In the genomic region with DNA sequence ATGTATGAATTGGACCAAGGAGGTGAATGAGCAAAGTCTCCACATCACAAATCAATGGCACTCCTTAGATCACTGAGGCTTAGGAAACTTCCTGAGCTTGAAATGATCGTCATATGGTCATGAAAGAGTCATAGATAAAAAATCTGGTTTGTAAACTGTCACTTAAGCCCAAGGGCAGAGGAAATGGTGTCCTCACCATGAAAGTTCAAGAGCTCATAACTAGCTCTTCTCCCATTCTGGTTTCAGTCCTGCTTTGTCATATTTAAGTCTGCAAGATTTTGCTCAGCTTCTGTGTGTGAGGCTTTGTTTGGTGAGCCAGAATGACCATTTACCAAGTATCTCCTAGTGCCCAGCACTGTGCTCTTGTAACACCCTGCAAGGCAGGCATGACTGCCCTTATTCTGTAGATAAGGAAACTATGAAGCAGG, we compare ENCODE assay signal across 16 cellular contexts.
DNase-seq lines count a peak whose midpoint lies in the region; ATAC-seq and TF ChIP-seq lines count a peak whose summit lies in the region.
"Had no signal": no experiment of that assay in that cellular context is flagged by ENCODE, and none has a peak within 500 bp of the region (broad histone marks: within the 10 kb centered on the region; RNA-seq: fewer than 3 reads in every experiment).

No MANE protein-coding gene starts in this region.

- H3K9me3 Mint-ChIP-seq in activated T-cell treated with anti-CD3 and anti-CD28 coated beads, Interleukin-2, amount 50 U/mL, for 72 hours = no peaks in the 10 kb centered on the region
- no peaks in the 10 kb centered on the region for H3K9me3 Mint-ChIP-seq in effector memory CD8-positive, alpha-beta T cell

- no peaks in the 10 kb centered on the region for H3K27me3 Mint-ChIP-seq in activated T-cell treated with anti-CD3 and anti-CD28 coated beads, Interleukin-2, amount 50 U/mL, for 72 hours (ENCODE audit: low read depth)
- H3K27me3 Mint-ChIP-seq in effector memory CD8-positive, alpha-beta T cell = no peaks in the 10 kb centered on the region

- peak overlapping the region; percentile 58 to 62 for H3K4me3 Mint-ChIP-seq in activated T-cell treated with anti-CD3 and anti-CD28 coated beads, Interleukin-2, amount 50 U/mL, for 72 hours
- peak overlapping the region; percentile 3 to 25 for H3K4me3 Mint-ChIP-seq in effector memory CD8-positive, alpha-beta T cell

- H3K9me3 ChIP-seq in RWPE2 (ENCODE audit: severe bottlenecking) = no peaks in the 10 kb centered on the region
- H3K9me3 ChIP-seq: mucosa of descending colon, testis had no signal

- in situ Hi-C loops in brain microvascular endothelial cell (cut with HindIII; ENCODE audit: low pct_ligation_motif_present, low sequenced_read_pairs) = no loop called here

- ATAC-seq in activated T-cell treated with anti-CD3 and anti-CD28 coated beads, Interleukin-2, amount 50 U/mL, for 72 hours (replicated peaks in 1 of 2) = peak; percentile 63 to 70
- no peak for ATAC-seq in RWPE2 (ENCODE audit: low read depth)
- ATAC-seq in effector memory CD8-positive, alpha-beta T cell (replicated peaks) = no peak
- ATAC-seq in stimulated activated naive CD8-positive, alpha-beta T cell treated with anti-CD3 and anti-CD28 coated beads, Interleukin-15, Interleukin-2, amounts not matched to agents 100 U/mL and 50 U/mL, for 24 hours = peak; percentile 50
- no peak for ATAC-seq in GM19351 (IDR thresholded peaks at IDR 0.05; ENCODE audit: unreplicated experiment)
- ATAC-seq: mucosa of descending colon had no signal

- DNase-seq in activated T-cell treated with anti-CD3 and anti-CD28 coated beads, Interleukin-2, amount 50 U/mL, for 72 hours = peak; percentile 40 to 42
- DNase-seq in activated T-cell treated with anti-CD3 and anti-CD28 coated beads, Interleukin-2, amount 50 U/mL, for 48 hours = no peak
- DNase-seq in RWPE2 (ENCODE audit: low spot score) (no peak), HuH-7.5 (ENCODE audit: low spot score) (no peak), brain microvascular endothelial cell (no peak)
- no peak for DNase-seq in effector memory CD8-positive, alpha-beta T cell
- DNase-seq in stimulated activated naive CD8-positive, alpha-beta T cell treated with anti-CD3 and anti-CD28 coated beads, Interleukin-15, Interleukin-2, amounts not matched to agents 100 U/mL and 50 U/mL, for 24 hours = no peak
- DNase-seq: GOT3; mucosa of descending colon; NCI-H2081; NCI-H774; Right ventricle myocardium superior; stimulated activated CD4-positive, alpha-beta T cell treated with anti-CD3 and anti-CD28 coated beads, Interleukin-12 subunit alpha, Interleukin-12 subunit beta, amount 100 ng/mL, for 4 hours; testis had no signal

- TF ChIP-seq CTCF in RWPE2 (IDR thresholded peaks at IDR 0.05; ENCODE audit: poor library complexity, severe bottlenecking) (no peak), brain microvascular endothelial cell (IDR thresholded peaks at IDR 0.05; ENCODE audit: low read depth, low read length, missing control alignments) (no peak)

- H3K27ac ChIP-seq in RWPE2 (ENCODE audit: poor library complexity, severe bottlenecking) (peak overlapping the region; percentile 97), brain microvascular endothelial cell (no peak overlapping the region)
- H3K27ac ChIP-seq: testis had no signal

- peak overlapping the region; percentile 61 for H3K27ac Mint-ChIP-seq in activated T-cell treated with anti-CD3 and anti-CD28 coated beads, Interleukin-2, amount 50 U/mL, for 72 hours
- peak overlapping the region; percentile 67 to 87 for H3K27ac Mint-ChIP-seq in effector memory CD8-positive, alpha-beta T cell
- H3K27ac Mint-ChIP-seq: progenitor cell of endocrine pancreas had no signal

- H3K4me3 ChIP-seq in RWPE2 (ENCODE audit: severe bottlenecking) = no peak overlapping the region
- no peak overlapping the region for H3K4me3 ChIP-seq in brain microvascular endothelial cell (ENCODE audit: low read depth, low read length)
- H3K4me3 ChIP-seq: mucosa of descending colon, testis had no signal

- H3K36me3 ChIP-seq in RWPE2 (ENCODE audit: low read depth) (no peaks in the 10 kb centered on the region), brain microvascular endothelial cell (replicated peaks) (no peaks in the 10 kb centered on the region)

- peaks cover 14 to 24% of the 10 kb centered on the region in 2 donors for H3K36me3 Mint-ChIP-seq in activated T-cell treated with anti-CD3 and anti-CD28 coated beads, Interleukin-2, amount 50 U/mL, for 72 hours (ENCODE audit: insufficient read depth in 2 of 2)
- peaks cover 6% of the 10 kb centered on the region for H3K36me3 Mint-ChIP-seq in effector memory CD8-positive, alpha-beta T cell (ENCODE audit: insufficient read depth)

- peaks cover 41% of the 10 kb centered on the region for H3K4me1 ChIP-seq in RWPE2 (ENCODE audit: insufficient read depth, poor library complexity, severe bottlenecking)
- H3K4me1 ChIP-seq: testis had no signal

- H3K4me1 Mint-ChIP-seq in activated T-cell treated with anti-CD3 and anti-CD28 coated beads, Interleukin-2, amount 50 U/mL, for 72 hours (ENCODE audit: low read depth) = peaks cover 92% of the 10 kb centered on the region
- peaks cover 42 to 54% of the 10 kb centered on the region in 2 donors for H3K4me1 Mint-ChIP-seq in effector memory CD8-positive, alpha-beta T cell (ENCODE audit: low read depth in 2 of 2)

- H3K27me3 ChIP-seq in RWPE2 (ENCODE audit: insufficient read depth, poor library complexity, severe bottlenecking) (no peaks in the 10 kb centered on the region), brain microvascular endothelial cell (replicated peaks) (no peaks in the 10 kb centered on the region)
- H3K27me3 ChIP-seq: testis had no signal

Comparison
In these comparisons a context has a peak if more than half of its experiments do, and no peak if none do; other contexts are left out.
1. DNase-seq: peak in activated T-cell treated with anti-CD3 and anti-CD28 coated beads, Interleukin-2, amount 50 U/mL, for 72 hours (2 of 2); none in activated T-cell treated with anti-CD3 and anti-CD28 coated beads, Interleukin-2, amount 50 U/mL, for 48 hours (0 of 2), RWPE2 (single experiment), effector memory CD8-positive, alpha-beta T cell (0 of 3), stimulated activated naive CD8-positive, alpha-beta T cell treated with anti-CD3 and anti-CD28 coated beads, Interleukin-15, Interleukin-2, amounts not matched to agents 100 U/mL and 50 U/mL, for 24 hours (single experiment), HuH-7.5 (single experiment) and brain microvascular endothelial cell (single experiment).
2. ATAC-seq: peak in activated T-cell treated with anti-CD3 and anti-CD28 coated beads, Interleukin-2, amount 50 U/mL, for 72 hours (2 of 2) and stimulated activated naive CD8-positive, alpha-beta T cell treated with anti-CD3 and anti-CD28 coated beads, Interleukin-15, Interleukin-2, amounts not matched to agents 100 U/mL and 50 U/mL, for 24 hours (single experiment); none in RWPE2 (single experiment), effector memory CD8-positive, alpha-beta T cell (single experiment) and GM19351 (single experiment).